ENCODE assay signal across 17 cellular contexts in genomic region chr13:43663474-43664090, GRCh38.
DNase-seq lines count a peak whose midpoint lies in the region; ATAC-seq, FAIRE-seq and TF ChIP-seq lines count a peak whose summit lies in the region.
"Had no signal": no experiment of that assay in that cellular context is flagged by ENCODE, and none has a peak within 500 bp of the region (broad histone marks: within the 10 kb centered on the region; RNA-seq: fewer than 3 reads in every experiment).

No MANE protein-coding gene starts in this region.

- no peaks in the 10 kb centered on the region for H3K9me3 ChIP-seq in pancreas
- H3K9me3 ChIP-seq: left ventricle myocardium inferior had no signal

- peaks cover 0 to under 1% of the 10 kb centered on the region in 2 donors for H3K27me3 Mint-ChIP-seq in natural killer cell (ENCODE audit: low read depth in 2 of 2)

- no peaks in the 10 kb centered on the region for H3K36me3 ChIP-seq in pancreas
- H3K36me3 ChIP-seq: left ventricle myocardium inferior had no signal

- no peak overlapping the region for H3K27ac ChIP-seq in pancreas
- H3K27ac ChIP-seq: epithelial cell of prostate had no signal

- no peaks in the 10 kb centered on the region for H3K4me1 Mint-ChIP-seq in natural killer cell

- intact Hi-C loops in pancreas (cut with DNase I) (no loop called here), natural killer cell (cut with micrococcal nuclease) (no loop called here)

- no peaks in the 10 kb centered on the region for H3K9me3 Mint-ChIP-seq in natural killer cell
- H3K9me3 Mint-ChIP-seq: activated naive CD4-positive, alpha-beta T cell treated with anti-CD3 and anti-CD28 coated beads, Interleukin-2, amount 50 U/mL, for 24 hours; CD4-positive, alpha-beta T cell had no signal

- 43 to 51% methylated on average over 3 of the region's 3 CpGs for WGBS in pancreas, 2 donors

- TF ChIP-seq CTCF in pancreas (IDR thresholded peaks at IDR 0.05) (no peak), natural killer cell (IDR thresholded peaks at IDR 0.05) (no peak)

- H3K27ac Mint-ChIP-seq in natural killer cell: no peak overlapping the region
- H3K27ac Mint-ChIP-seq: activated CD4-positive, alpha-beta T cell treated with anti-CD3 and anti-CD28 coated beads for 36 hours; activated naive CD4-positive, alpha-beta T cell treated with anti-CD3 and anti-CD28 coated beads, Interleukin-2, amount 50 U/mL, for 24 hours; CD4-positive, alpha-beta T cell had no signal

- H3K36me3 Mint-ChIP-seq in natural killer cell: no peaks in the 10 kb centered on the region
- H3K36me3 Mint-ChIP-seq: activated naive CD4-positive, alpha-beta T cell treated with anti-CD3 and anti-CD28 coated beads, Interleukin-2, amount 50 U/mL, for 24 hours had no signal

- no peak overlapping the region for H3K4me3 ChIP-seq in pancreas

- no peaks in the 10 kb centered on the region for H3K27me3 ChIP-seq in pancreas

- H3K4me3 Mint-ChIP-seq in natural killer cell: no peak overlapping the region
- H3K4me3 Mint-ChIP-seq: activated CD4-positive, alpha-beta T cell treated with anti-CD3 and anti-CD28 coated beads for 36 hours; activated naive CD4-positive, alpha-beta T cell treated with anti-CD3 and anti-CD28 coated beads, Interleukin-2, amount 50 U/mL, for 24 hours had no signal

- peaks cover 0 to 5% (median 0%) of the 10 kb centered on the region in 3 donors for H3K4me1 ChIP-seq in pancreas

- DNase-seq in ELR (ENCODE audit: low read depth) (peak; percentile 46), NCI-H226 (peak; percentile 32), pancreas (no peak), epidermal melanocyte (ENCODE audit: insufficient read length, low spot score) (no peak), natural killer cell (no peak)
- DNase-seq: activated CD4-positive, alpha-beta T cell treated with anti-CD3 and anti-CD28 coated beads for 36 hours; CD4-positive, alpha-beta T cell; cerebellar nuclear complex; GF-D8; hypothalamus; left ventricle myocardium inferior; NCI-H2029; T-helper 2 cell had no signal

- FAIRE-seq in colon (lab: Jason Lieb, UNC) (peak; percentile 33), pancreas (lab: Jason Lieb, UNC) (peak; percentile 26)

- ATAC-seq in pancreas (no peak), HG02798 (IDR thresholded peaks at IDR 0.05; ENCODE audit: poor library complexity, unreplicated experiment) (no peak), natural killer cell (no peak)
- ATAC-seq: activated CD4-positive, alpha-beta T cell treated with anti-CD3 and anti-CD28 coated beads for 36 hours had no signal

Comparison
In these comparisons a context has a peak if more than half of its experiments do, and no peak if none do; other contexts are left out.
1. DNase-seq: peak in ELR (single experiment) and NCI-H226 (single experiment); none in pancreas (0 of 6), epidermal melanocyte (single experiment) and natural killer cell (single experiment).